ENCODE assay signal across 8 cellular contexts in the genomic region with DNA sequence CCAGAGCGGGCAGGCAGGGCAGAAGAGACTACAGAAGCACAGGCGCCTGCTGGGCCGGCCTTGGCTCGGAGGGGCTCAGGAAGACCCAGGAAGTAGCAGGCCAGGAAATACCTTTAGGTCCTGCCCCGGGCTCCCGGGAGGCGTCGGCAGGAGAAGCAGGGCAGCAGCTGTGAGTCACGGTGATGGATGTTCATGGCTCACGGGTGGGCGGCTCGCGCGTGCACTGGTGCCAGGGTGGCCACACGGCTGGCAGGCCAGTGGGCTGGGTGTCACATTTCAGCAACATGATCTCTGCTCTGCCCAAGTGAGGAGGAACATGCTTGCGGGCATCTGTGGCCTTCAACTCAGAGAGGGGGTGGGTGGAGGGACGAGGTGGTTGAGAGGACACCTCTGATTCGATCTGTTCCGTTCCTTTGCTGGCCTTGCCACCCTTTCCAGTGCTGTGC.
DNase-seq lines count a peak whose midpoint lies in the region; ATAC-seq and TF ChIP-seq lines count a peak whose summit lies in the region.

No MANE protein-coding gene starts in this region.

- H3K4me3 Mint-ChIP-seq in activated naive CD4-positive, alpha-beta T cell treated with anti-CD3 and anti-CD28 coated beads, Interleukin-2, amount 10 ng/mL, durations not matched to agents 7 days and 5 days = no peak overlapping the region

- ATAC-seq in GM18868 (IDR thresholded peaks at IDR 0.05; ENCODE audit: unreplicated experiment) = no peak

- peaks cover 10% of the 10 kb centered on the region for H3K4me1 ChIP-seq in parathyroid adenoma

- H3K27ac ChIP-seq in RWPE1 (peak overlapping the region; percentile 60), parathyroid adenoma (no peak overlapping the region)

- H3K79me2 ChIP-seq in parathyroid adenoma = no peaks in the 10 kb centered on the region

- no peaks in the 10 kb centered on the region for H3K36me3 Mint-ChIP-seq in activated naive CD4-positive, alpha-beta T cell treated with anti-CD3 and anti-CD28 coated beads, Interleukin-2, amount 10 ng/mL, durations not matched to agents 7 days and 5 days

- H3K4me3 ChIP-seq in fibroblast of pulmonary artery (replicated peaks; ENCODE audit: low read depth, low read length) (no peak overlapping the region), parathyroid adenoma (ENCODE audit: low read depth, low read length) (no peak overlapping the region)

- H3K27ac Mint-ChIP-seq in activated naive CD4-positive, alpha-beta T cell treated with anti-CD3 and anti-CD28 coated beads, Interleukin-2, amount 10 ng/mL, durations not matched to agents 7 days and 5 days = no peak overlapping the region

- no peaks in the 10 kb centered on the region for H3K9me3 Mint-ChIP-seq in activated naive CD4-positive, alpha-beta T cell treated with anti-CD3 and anti-CD28 coated beads, Interleukin-2, amount 10 ng/mL, durations not matched to agents 7 days and 5 days

- no peaks in the 10 kb centered on the region for H3K27me3 ChIP-seq in parathyroid adenoma (ENCODE audit: control insufficient read depth, insufficient read depth, low read length)

- POLR2A ChIA-PET in RWPE1 (lab: Yijun Ruan, JAX; ENCODE audit: low non-redundant PET) = no interaction called here

- peaks cover 45% of the 10 kb centered on the region for H3K27me3 Mint-ChIP-seq in activated naive CD4-positive, alpha-beta T cell treated with anti-CD3 and anti-CD28 coated beads, Interleukin-2, amount 10 ng/mL, durations not matched to agents 7 days and 5 days

- no peak overlapping the region for H3K9ac ChIP-seq in parathyroid adenoma

- CTCF ChIA-PET in RWPE1 (lab: Yijun Ruan, JAX) = interaction anchor here (1.5 kb wide), 1 partner anchor 43 kb away, joined by 4 read pairs; no protein-coding TSS in a partner anchor
- CTCF ChIA-PET in activated naive CD4-positive, alpha-beta T cell treated with anti-CD3 and anti-CD28 coated beads, Interleukin-2, amount 10 ng/mL, durations not matched to agents 7 days and 5 days (lab: Charles Lee) = no interaction called here

- H3K9me3 ChIP-seq in parathyroid adenoma (ENCODE audit: control insufficient read depth, low read length) = no peaks in the 10 kb centered on the region

- H2AFZ ChIP-seq in parathyroid adenoma = peak overlapping the region; percentile 40

- no peak for TF ChIP-seq CTCF in RWPE1 (conservative IDR thresholded peaks at IDR 0.05; ENCODE audit: low read depth)
- TF ChIP-seq CTCF in fibroblast of pulmonary artery (IDR thresholded peaks at IDR 0.05; ENCODE audit: low read length, missing control alignments) = no peak
- TF ChIP-seq CTCF in parathyroid adenoma (IDR thresholded peaks at IDR 0.05) = no peak

- peak overlapping the region; percentile 33 for H3K4me2 ChIP-seq in parathyroid adenoma (ENCODE audit: low read length)

- no peaks in the 10 kb centered on the region for H3K36me3 ChIP-seq in parathyroid adenoma (ENCODE audit: control insufficient read depth, insufficient read depth, low read length)

- peaks cover 10% of the 10 kb centered on the region for H3K4me1 Mint-ChIP-seq in activated naive CD4-positive, alpha-beta T cell treated with anti-CD3 and anti-CD28 coated beads, Interleukin-2, amount 10 ng/mL, durations not matched to agents 7 days and 5 days

- DNase-seq in DMS 273 treated with DMSO at 0.1 percent for 48 hours (lab: John Stamatoyannopoulos, UW) (peak; percentile 26), RWPE1 (ENCODE audit: low spot score) (peak; percentile 59), fibroblast of pulmonary artery (ENCODE audit: low read depth) (peak; percentile 28), NCI-H1417 (lab: John Stamatoyannopoulos, UW) (no peak), superior temporal gyrus (ENCODE audit: extremely low spot score) (no peak)
- no peak for DNase-seq in activated naive CD4-positive, alpha-beta T cell treated with anti-CD3 and anti-CD28 coated beads, Interleukin-2, amount 10 ng/mL, durations not matched to agents 7 days and 5 days

Comparison
In these comparisons a context has a peak if more than half of its experiments do, and no peak if none do; other contexts are left out.
1. DNase-seq: peak in DMS 273 treated with DMSO at 0.1 percent for 48 hours (single experiment), RWPE1 (single experiment) and fibroblast of pulmonary artery (single experiment); none in NCI-H1417 (0 of 3), superior temporal gyrus (single experiment) and activated naive CD4-positive, alpha-beta T cell treated with anti-CD3 and anti-CD28 coated beads, Interleukin-2, amount 10 ng/mL, durations not matched to agents 7 days and 5 days (single experiment).